Comparison of ENCODE assay signal across 8 cellular contexts in genomic region chr5:94793113-94793815, GRCh38.
A peak's percentile ranks its signal among the peaks of the same experiment; 100 is the strongest.
DNase-seq lines count a peak whose midpoint lies in the region; ATAC-seq and TF ChIP-seq lines count a peak whose summit lies in the region.

No MANE protein-coding gene starts in this region.

- POLR2A ChIA-PET in GM10248 (lab: Yijun Ruan, JAX) = no interaction called here
- POLR2A ChIA-PET in activated naive CD8-positive, alpha-beta T cell treated with anti-CD3 and anti-CD28 coated beads, Interleukin-2, amount 10 ng/mL, durations not matched to agents 7 days and 5 days (lab: Charles Lee) = interaction anchor here (0.6 kb wide), 1 partner anchor 593 kb away, joined by 3 read pairs; no protein-coding TSS in a partner anchor

- 34 to 43% (median 39%) methylated on average over 4 of the region's 4 CpGs for WGBS in spleen, 5 donors

- peaks cover 0 to 31% (median 2%) of the 10 kb centered on the region in 6 donors for H3K4me1 ChIP-seq in spleen

- no peak for TF ChIP-seq CTCF in GM10248 (IDR thresholded peaks at IDR 0.05; ENCODE audit: control extremely low read depth, extremely low read depth, low read depth, missing control alignments)
- no peak for TF ChIP-seq CTCF in spleen (IDR thresholded peaks at IDR 0.05 in 8 of 11, conservative IDR thresholded peaks at IDR 0.05 in 3 of 11)

- H3K27me3 ChIP-seq in spleen (replicated peaks in 1 of 7) = peaks cover 0 to 5% (median 0%) of the 10 kb centered on the region in 7 donors

- DNase-seq in GM10248 (ENCODE audit: extremely low spot score) = peak; percentile 83
- DNase-seq in HS-5 (ENCODE audit: low read depth) = peak; percentile 53
- DNase-seq in activated naive CD8-positive, alpha-beta T cell treated with anti-CD3 and anti-CD28 coated beads, Interleukin-2, amount 10 ng/mL, durations not matched to agents 7 days and 5 days = no peak
- DNase-seq in spleen = no peak
- no peak for DNase-seq in iPS-NIHi7 (ENCODE audit: extremely low spot score)
- no peak for DNase-seq in ecto neural progenitor cell (ENCODE audit: low spot score)
- no peak for DNase-seq in pons (ENCODE audit: low spot score)

- peak overlapping the region in 6 of 8 donors; percentile 19 to 72 (median 58) for H3K27ac ChIP-seq in spleen

- no peaks in the 10 kb centered on the region for H3K36me3 ChIP-seq in spleen

- TF ChIP-seq POLR2A in spleen (IDR thresholded peaks at IDR 0.05) = no peak

- H3K27me3 Mint-ChIP-seq in activated naive CD8-positive, alpha-beta T cell treated with anti-CD3 and anti-CD28 coated beads, Interleukin-2, amount 10 ng/mL, durations not matched to agents 7 days and 5 days = no peaks in the 10 kb centered on the region

- peak; percentile 99 for ATAC-seq in GM21423 (IDR thresholded peaks at IDR 0.05; ENCODE audit: unreplicated experiment)
- peak; percentile 100 for ATAC-seq in activated naive CD8-positive, alpha-beta T cell treated with anti-CD3 and anti-CD28 coated beads, Interleukin-2, amount 10 ng/mL, durations not matched to agents 7 days and 5 days (ENCODE audit: low read depth)

- CTCF ChIA-PET in GM10248 (lab: Yijun Ruan, JAX) = interaction anchor here (0.7 to 1.9 kb wide), 8 partner anchors 10 to 180 kb away, joined by 3 to 9 read pairs (median 4); no protein-coding TSS in a partner anchor

- intact Hi-C loops in spleen (cut with DNase I; ENCODE audit: low total_unique reads) = no loop called here

- peaks cover 39% of the 10 kb centered on the region for H3K4me1 Mint-ChIP-seq in activated naive CD8-positive, alpha-beta T cell treated with anti-CD3 and anti-CD28 coated beads, Interleukin-2, amount 10 ng/mL, durations not matched to agents 7 days and 5 days

- no peak overlapping the region for H3K4me3 ChIP-seq in spleen

- H3K36me3 Mint-ChIP-seq in activated naive CD8-positive, alpha-beta T cell treated with anti-CD3 and anti-CD28 coated beads, Interleukin-2, amount 10 ng/mL, durations not matched to agents 7 days and 5 days = peaks cover 4% of the 10 kb centered on the region

- no peaks in the 10 kb centered on the region for H3K9me3 ChIP-seq in spleen

- peaks cover 3% of the 10 kb centered on the region for H3K9me3 Mint-ChIP-seq in activated naive CD8-positive, alpha-beta T cell treated with anti-CD3 and anti-CD28 coated beads, Interleukin-2, amount 10 ng/mL, durations not matched to agents 7 days and 5 days

- peak overlapping the region; percentile 60 for H3K4me3 Mint-ChIP-seq in activated naive CD8-positive, alpha-beta T cell treated with anti-CD3 and anti-CD28 coated beads, Interleukin-2, amount 10 ng/mL, durations not matched to agents 7 days and 5 days

- H3K27ac Mint-ChIP-seq in activated naive CD8-positive, alpha-beta T cell treated with anti-CD3 and anti-CD28 coated beads, Interleukin-2, amount 10 ng/mL, durations not matched to agents 7 days and 5 days = peak overlapping the region; percentile 91

Comparison
In these comparisons a context has a peak if more than half of its experiments do, and no peak if none do; other contexts are left out.
1. DNase-seq: peak in GM10248 (single experiment) and HS-5 (single experiment); none in activated naive CD8-positive, alpha-beta T cell treated with anti-CD3 and anti-CD28 coated beads, Interleukin-2, amount 10 ng/mL, durations not matched to agents 7 days and 5 days (single experiment), spleen (single experiment), iPS-NIHi7 (single experiment), ecto neural progenitor cell (single experiment) and pons (single experiment).